In genomic region chr2:196914867-196915465, GRCh38 we compare ENCODE assay signal across 10 cellular contexts. TPM values are rescaled to one million over a fixed set of nuclear protein-coding genes. Genes with fewer than 3 reads are reported as not detected.
DNase-seq lines count a peak whose midpoint lies in the region; ATAC-seq and TF ChIP-seq lines count a peak whose summit lies in the region.
"Had no signal": no experiment of that assay in that cellular context is flagged by ENCODE, and none has a peak within 500 bp of the region (broad histone marks: within the 10 kb centered on the region; RNA-seq: fewer than 3 reads in every experiment).

No MANE protein-coding gene starts in this region.

- DNase-seq in Jurkat, Clone E6-1 (ENCODE audit: low read depth, low spot score): peak; percentile 86
- DNase-seq in foreskin keratinocyte (no peak), ascending aorta (ENCODE audit: low spot score in 2 of 2) (no peak), T1000 (lab: John Stamatoyannopoulos, UW) (no peak), RPMI8226 (no peak)
- DNase-seq in stimulated activated CD8-positive, alpha-beta memory T cell treated with anti-CD3 and anti-CD28 coated beads, Interleukin-4, amount 100 ng/mL, for 48 hours: no peak
- DNase-seq: cerebellar nuclear complex, NCI-H1092 had no signal

- peaks cover 8 to 22% of the 10 kb centered on the region in 2 donors for H3K36me3 ChIP-seq in ascending aorta

- TF ChIP-seq CTCF in foreskin keratinocyte (conservative IDR thresholded peaks at IDR 0.05) (no peak), ascending aorta (IDR thresholded peaks at IDR 0.05) (no peak)

- peak overlapping the region; percentile 13; the same call in 1 of the 2 replicates for H3K4me3 ChIP-seq in Jurkat, Clone E6-1 (ENCODE audit: low read length)
- no peak overlapping the region for H3K4me3 ChIP-seq in ascending aorta

- ATAC-seq in GM18907 (IDR thresholded peaks at IDR 0.05; ENCODE audit: unreplicated experiment): peak; percentile 91
- ATAC-seq in GM21825 (IDR thresholded peaks at IDR 0.05; ENCODE audit: unreplicated experiment): peak; percentile 91
- peak; percentile 40 for ATAC-seq in foreskin keratinocyte

- H3K4me1 ChIP-seq in foreskin keratinocyte: peaks cover 3% of the 10 kb centered on the region
- no peaks in the 10 kb centered on the region for H3K4me1 ChIP-seq in ascending aorta

- intact Hi-C loops in ascending aorta (cut with DNase I): no loop called here

- H3K27ac ChIP-seq in foreskin keratinocyte (peak overlapping the region; percentile 28), ascending aorta (no peak overlapping the region)

- H3K27me3 ChIP-seq in foreskin keratinocyte (no peaks in the 10 kb centered on the region), ascending aorta (no peaks in the 10 kb centered on the region)

- no peaks in the 10 kb centered on the region for H3K9me3 ChIP-seq in ascending aorta

RNA-seq across cellular contexts. Expression of gene PGAP1, which starts 11.5 kb away (rescaled TPM):
- polyA plus RNA-seq in Jurkat, Clone E6-1 (2012; ENCODE audit: insufficient read depth, insufficient read length): 4.6 TPM
- 7.6 and 9.0 TPM in 2 replicates for total RNA-seq in foreskin keratinocyte
- polyA plus RNA-seq in foreskin keratinocyte: 0.84 and 0.90 TPM in 2 replicates
- 2.3 TPM for total RNA-seq in ascending aorta

Comparison
In these comparisons a context has a peak if more than half of its experiments do, and no peak if none do; other contexts are left out.
1. ATAC-seq: peak in every context shown above with its lines; median percentile 91 in GM18907; 91 in GM21825; 40 in foreskin keratinocyte.